6 cellular contexts compared by ENCODE assay signal in the genomic region with DNA sequence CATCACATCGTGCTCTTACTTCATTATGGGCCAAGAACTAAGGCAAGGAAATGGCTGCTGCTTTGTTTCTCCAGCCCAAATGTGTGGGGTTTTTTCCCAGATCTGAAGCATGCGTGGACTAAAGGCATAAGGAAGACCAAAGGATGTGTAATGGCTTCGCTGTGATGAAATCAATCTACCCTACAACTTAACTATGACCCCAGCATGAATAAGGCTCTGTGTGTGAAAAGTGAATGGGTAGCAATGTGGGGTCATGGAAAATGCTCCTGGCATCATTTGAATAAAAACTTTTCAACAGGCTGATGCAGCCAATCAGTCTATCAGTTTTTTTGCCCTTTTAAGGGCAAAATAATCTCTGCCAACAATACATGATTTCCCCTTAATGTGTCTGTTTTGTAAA. TPM values are rescaled to one million over a fixed set of nuclear protein-coding genes. Genes with fewer than 3 reads are reported as not detected.
"Had no signal": no experiment of that assay in that cellular context is flagged by ENCODE, and none has a peak within 500 bp of the region (broad histone marks: within the 10 kb centered on the region; RNA-seq: fewer than 3 reads in every experiment).

No MANE protein-coding gene starts in this region.

- DNase-seq: GM23248, GOT3, H7, HFFc6, KBM-7 had no signal

- H3K4me1 Mint-ChIP-seq: IgD-negative memory B cell had no signal

- H3K27ac Mint-ChIP-seq: HFFc6, IgD-negative memory B cell had no signal

- H3K4me3 Mint-ChIP-seq: HFFc6, IgD-negative memory B cell had no signal

RNA-seq across cellular contexts. Expression of a gene that starts 50.3 kb away (rescaled TPM):
- total RNA-seq: GM23248, H7 had no signal
